ENCODE assay signal across 30 cellular contexts in genomic region chr5:96492654-96493053, GRCh38. TPM values are rescaled to one million over a fixed set of nuclear protein-coding genes. Genes with fewer than 3 reads are reported as not detected.
DNase-seq lines count a peak whose midpoint lies in the region; ATAC-seq and TF ChIP-seq lines count a peak whose summit lies in the region.
"Had no signal": no experiment of that assay in that cellular context is flagged by ENCODE, and none has a peak within 500 bp of the region (broad histone marks: within the 10 kb centered on the region; RNA-seq: fewer than 3 reads in every experiment).

No MANE protein-coding gene starts in this region.

- TF ChIP-seq CTCF in A673 (conservative IDR thresholded peaks at IDR 0.05; ENCODE audit: low read depth, low read length) (no peak), RWPE2 (IDR thresholded peaks at IDR 0.05; ENCODE audit: poor library complexity, severe bottlenecking) (no peak), fibroblast of pulmonary artery (IDR thresholded peaks at IDR 0.05; ENCODE audit: low read length, missing control alignments) (no peak), vagina (IDR thresholded peaks at IDR 0.05) (no peak), Calu3 (IDR thresholded peaks at IDR 0.05; ENCODE audit: unreplicated experiment) (no peak)

- peaks cover 17 to 22% of the 10 kb centered on the region in 2 donors for H3K27me3 Mint-ChIP-seq in effector memory CD8-positive, alpha-beta T cell
- peaks cover 31% of the 10 kb centered on the region for H3K27me3 Mint-ChIP-seq in Calu3 (ENCODE audit: unreplicated experiment)
- H3K27me3 Mint-ChIP-seq: activated naive CD8-positive, alpha-beta T cell treated with anti-CD3 and anti-CD28 coated beads, Interleukin-2, amount 50 U/mL, for 24 hours; stimulated activated naive B cell treated with anti-CD40 and anti-IgM and Interleukin-4, amounts not matched to agents 10 μg/mL and 1 μg/mL and 100 μg/mL, for 72 hours had no signal

- no TSS peak for BruUV-seq in A673 (replicated peaks; lab: Mats Ljungman, UMichigan)
- no TSS peak for BruUV-seq in Calu3 (replicated peaks; lab: Mats Ljungman, UMichigan)

- no peak overlapping the region for H3K4me3 ChIP-seq in A673 (ENCODE audit: low read depth, low read length, poor library complexity, severe bottlenecking)
- no peak overlapping the region for H3K4me3 ChIP-seq in RWPE2 (ENCODE audit: severe bottlenecking)
- H3K4me3 ChIP-seq in fibroblast of pulmonary artery (replicated peaks; ENCODE audit: low read depth, low read length) = no peak overlapping the region
- no peak overlapping the region for H3K4me3 ChIP-seq in vagina
- H3K4me3 ChIP-seq: prostate gland, sigmoid colon, upper lobe of left lung had no signal

- H3K4me1 ChIP-seq in A673 (ENCODE audit: insufficient read depth, low read length, poor library complexity, severe bottlenecking) = peaks cover 24% of the 10 kb centered on the region
- H3K4me1 ChIP-seq in RWPE2 (ENCODE audit: insufficient read depth, poor library complexity, severe bottlenecking) = peaks cover 15% of the 10 kb centered on the region
- no peaks in the 10 kb centered on the region for H3K4me1 ChIP-seq in vagina
- H3K4me1 ChIP-seq: prostate gland, sigmoid colon, upper lobe of left lung had no signal

- POLR2A ChIA-PET in A673 (lab: Charles Lee; ENCODE audit: low non-redundant PET) = interaction anchor here (0.5 kb wide), 1 partner anchor 95 kb away, joined by 3 read pairs; no protein-coding TSS in a partner anchor

- no peak overlapping the region for H3K27ac ChIP-seq in A673 (ENCODE audit: low read depth, low read length, poor library complexity, severe bottlenecking)
- peak overlapping the region; percentile 73 for H3K27ac ChIP-seq in RWPE2 (ENCODE audit: poor library complexity, severe bottlenecking)
- H3K27ac ChIP-seq in vagina = no peak overlapping the region
- H3K27ac ChIP-seq: epithelial cell of prostate, prostate gland, sigmoid colon, upper lobe of left lung, WERI-Rb-1 had no signal

- H3K9me3 ChIP-seq in A673 (ENCODE audit: low read depth, low read length, poor library complexity, severe bottlenecking) (no peaks in the 10 kb centered on the region), RWPE2 (ENCODE audit: severe bottlenecking) (no peaks in the 10 kb centered on the region), vagina (no peaks in the 10 kb centered on the region)
- H3K9me3 ChIP-seq: prostate gland, sigmoid colon, upper lobe of left lung had no signal

- H3K27me3 ChIP-seq in A673 (replicated peaks; ENCODE audit: insufficient read depth, low read depth, low read length, poor library complexity) (no peaks in the 10 kb centered on the region), RWPE2 (ENCODE audit: insufficient read depth, poor library complexity, severe bottlenecking) (no peaks in the 10 kb centered on the region), vagina (no peaks in the 10 kb centered on the region)
- H3K27me3 ChIP-seq: sigmoid colon, upper lobe of left lung had no signal

- peaks cover 0 to 3% of the 10 kb centered on the region in 2 donors for H3K9me3 Mint-ChIP-seq in effector memory CD8-positive, alpha-beta T cell
- H3K9me3 Mint-ChIP-seq in Calu3 (ENCODE audit: low read depth, unreplicated experiment) = no peaks in the 10 kb centered on the region

- CTCF ChIA-PET in A673 (lab: Charles Lee) = no interaction called here
- CTCF ChIA-PET in Calu3 (lab: Charles Lee) = interaction anchor here (0.7 kb wide), 1 partner anchor 53 kb away, joined by 4 read pairs; no protein-coding TSS in a partner anchor

- DNase-seq in A673 (ENCODE audit: low spot score) (peak; percentile 35), EL (peak; percentile 46), RWPE2 (ENCODE audit: low spot score) (no peak), fibroblast of pulmonary artery (ENCODE audit: low read depth) (peak; percentile 80), vagina (ENCODE audit: extremely low spot score in 2 of 2) (no peak), Calu3 (no peak)
- DNase-seq in effector memory CD8-positive, alpha-beta T cell = no peak
- DNase-seq: activated CD4-positive, alpha-beta T cell treated with anti-CD3 and anti-CD28 coated beads for 48 hours; activated CD8-positive, alpha-beta memory T cell treated with anti-CD3 and anti-CD28 coated beads for 24 hours; activated gamma-delta T cell treated with Interleukin-2 at 50 U/mL for 16 hours; activated naive CD8-positive, alpha-beta T cell treated with anti-CD3 and anti-CD28 coated beads, Interleukin-2, amount 50 U/mL, for 24 hours; activated T-cell treated with anti-CD3 and anti-CD28 coated beads, Interleukin-2, amount 50 U/mL, for 1 hour; CD4-positive, CD25-positive, alpha-beta regulatory T cell; cerebellar nuclear complex; islet precursor cell; midbrain; naive thymus-derived CD4-positive, alpha-beta T cell; NCI-H1105 treated with DMSO at 0.1 percent for 48 hours; NCI-H2081; NCI-H345; SHP77; sigmoid colon; stimulated activated naive B cell treated with anti-CD40 and anti-IgM and Interleukin-4, amounts not matched to agents 10 μg/mL and 1 μg/mL and 100 μg/mL, for 72 hours; SW 1271; T-helper 9 cell; upper lobe of left lung; WERI-Rb-1 had no signal

- H3K36me3 Mint-ChIP-seq in effector memory CD8-positive, alpha-beta T cell (ENCODE audit: insufficient read depth) = no peaks in the 10 kb centered on the region
- no peaks in the 10 kb centered on the region for H3K36me3 Mint-ChIP-seq in Calu3 (ENCODE audit: insufficient read depth, unreplicated experiment)
- H3K36me3 Mint-ChIP-seq: CD4-positive, CD25-positive, alpha-beta regulatory T cell; naive thymus-derived CD4-positive, alpha-beta T cell; stimulated activated naive B cell treated with anti-CD40 and anti-IgM and Interleukin-4, amounts not matched to agents 10 μg/mL and 1 μg/mL and 100 μg/mL, for 72 hours had no signal

- ATAC-seq in RWPE2 (ENCODE audit: low read depth) (peak; percentile 98), HG03520 (IDR thresholded peaks at IDR 0.05; ENCODE audit: unreplicated experiment) (no peak)
- ATAC-seq in effector memory CD8-positive, alpha-beta T cell (replicated peaks) = no peak
- ATAC-seq: activated naive CD8-positive, alpha-beta T cell treated with anti-CD3 and anti-CD28 coated beads, Interleukin-2, amount 50 U/mL, for 24 hours; naive thymus-derived CD4-positive, alpha-beta T cell; stimulated activated naive B cell treated with anti-CD40 and anti-IgM and Interleukin-4, amounts not matched to agents 10 μg/mL and 1 μg/mL and 100 μg/mL, for 72 hours had no signal

- intact Hi-C loops in A673 (cut with micrococcal nuclease; ENCODE audit: unreplicated experiment) = no loop called here
- intact Hi-C loops in vagina (cut with DNase I) = no loop called here
- intact Hi-C loops in Calu3 (cut with micrococcal nuclease; ENCODE audit: unreplicated experiment) = no loop called here

- no peaks in the 10 kb centered on the region for H3K4me1 Mint-ChIP-seq in effector memory CD8-positive, alpha-beta T cell (ENCODE audit: low read depth in 2 of 2)
- peaks cover 9% of the 10 kb centered on the region for H3K4me1 Mint-ChIP-seq in Calu3 (ENCODE audit: low read depth, unreplicated experiment)
- H3K4me1 Mint-ChIP-seq: activated naive CD8-positive, alpha-beta T cell treated with anti-CD3 and anti-CD28 coated beads, Interleukin-2, amount 50 U/mL, for 24 hours; CD4-positive, CD25-positive, alpha-beta regulatory T cell; naive thymus-derived CD4-positive, alpha-beta T cell; stimulated activated naive B cell treated with anti-CD40 and anti-IgM and Interleukin-4, amounts not matched to agents 10 μg/mL and 1 μg/mL and 100 μg/mL, for 72 hours had no signal

- H3K36me3 ChIP-seq in A673 (ENCODE audit: insufficient read depth, low read length, poor library complexity, severe bottlenecking) (no peaks in the 10 kb centered on the region), RWPE2 (ENCODE audit: low read depth) (no peaks in the 10 kb centered on the region), vagina (no peaks in the 10 kb centered on the region)
- H3K36me3 ChIP-seq: prostate gland, sigmoid colon, upper lobe of left lung, WERI-Rb-1 had no signal

- no peak for TF ChIP-seq POLR2A in vagina (IDR thresholded peaks at IDR 0.05)

- no peak overlapping the region for H3K4me3 Mint-ChIP-seq in effector memory CD8-positive, alpha-beta T cell
- no peak overlapping the region for H3K4me3 Mint-ChIP-seq in Calu3 (ENCODE audit: low read depth, unreplicated experiment)
- H3K4me3 Mint-ChIP-seq: activated naive CD8-positive, alpha-beta T cell treated with anti-CD3 and anti-CD28 coated beads, Interleukin-2, amount 50 U/mL, for 24 hours; CD4-positive, CD25-positive, alpha-beta regulatory T cell; naive thymus-derived CD4-positive, alpha-beta T cell; stimulated activated naive B cell treated with anti-CD40 and anti-IgM and Interleukin-4, amounts not matched to agents 10 μg/mL and 1 μg/mL and 100 μg/mL, for 72 hours had no signal

- no peak overlapping the region for H3K27ac Mint-ChIP-seq in effector memory CD8-positive, alpha-beta T cell
- H3K27ac Mint-ChIP-seq in Calu3 (ENCODE audit: unreplicated experiment) = no peak overlapping the region
- H3K27ac Mint-ChIP-seq: activated naive CD8-positive, alpha-beta T cell treated with anti-CD3 and anti-CD28 coated beads, Interleukin-2, amount 50 U/mL, for 24 hours; CD4-positive, CD25-positive, alpha-beta regulatory T cell; naive thymus-derived CD4-positive, alpha-beta T cell; stimulated activated naive B cell treated with anti-CD40 and anti-IgM and Interleukin-4, amounts not matched to agents 10 μg/mL and 1 μg/mL and 100 μg/mL, for 72 hours had no signal

RNA-seq across cellular contexts. Expression of gene PCSK1, which starts 59.6 kb away (rescaled TPM):
- 0.87 and 0.92 TPM in 2 replicates for total RNA-seq in A673 (2021)
- 1.7 TPM for total RNA-seq in vagina
- total RNA-seq in Calu3 (2022) = not detected in 2 replicates
- total RNA-seq: CD4-positive, CD25-positive, alpha-beta regulatory T cell; naive thymus-derived CD4-positive, alpha-beta T cell had no signal

Comparison
In these comparisons a context has a peak if more than half of its experiments do, and no peak if none do; other contexts are left out.
1. DNase-seq: peak in A673 (single experiment), EL (single experiment) and fibroblast of pulmonary artery (single experiment); none in RWPE2 (single experiment), effector memory CD8-positive, alpha-beta T cell (0 of 3), vagina (0 of 2) and Calu3 (single experiment).